In the genomic region with DNA sequence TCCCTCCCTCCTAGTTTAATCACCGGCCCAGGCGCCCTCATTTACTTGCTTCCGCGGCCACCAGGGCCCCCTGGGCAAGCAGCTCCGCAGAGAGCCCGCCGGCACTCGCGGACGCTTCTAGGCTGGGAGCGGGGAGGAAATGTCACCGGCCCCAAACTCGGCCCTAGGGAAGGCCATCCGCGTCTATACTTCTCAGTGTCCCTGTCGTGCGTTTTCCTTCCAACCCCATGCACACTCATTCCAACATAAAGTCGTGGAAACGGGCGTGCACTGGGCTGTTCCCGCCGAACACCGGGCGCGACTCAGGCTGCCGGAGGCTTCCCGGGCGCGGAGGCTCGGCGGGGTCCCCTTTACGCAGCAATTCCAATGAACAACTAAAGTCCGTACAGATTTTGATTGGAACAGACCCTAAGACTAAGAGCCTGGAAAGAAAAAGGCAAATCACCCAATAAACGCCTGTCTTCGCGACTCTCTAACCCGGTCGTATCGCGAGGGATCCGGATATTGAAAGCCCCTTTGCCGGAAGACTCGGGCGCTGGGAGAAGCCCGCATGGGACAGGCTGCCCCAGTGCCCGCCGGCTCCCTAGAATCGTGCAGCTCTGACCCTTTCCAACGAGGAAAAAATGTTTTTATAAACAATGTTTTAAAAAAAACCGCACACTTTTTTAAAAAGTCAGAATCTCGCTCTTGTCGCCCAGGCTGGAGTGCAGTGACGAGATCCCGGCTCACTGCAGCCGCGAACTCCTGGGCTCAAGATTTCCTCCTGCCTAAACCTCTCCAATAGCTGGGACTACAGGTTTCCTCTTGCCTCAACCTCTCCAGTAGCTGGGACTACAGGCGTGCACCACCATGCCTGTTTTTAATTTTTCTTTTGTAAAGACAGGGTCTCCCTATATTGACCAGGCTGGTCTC, we compare ENCODE assay signal across 11 cellular contexts. TPM values are rescaled to one million over a fixed set of nuclear protein-coding genes. Genes with fewer than 3 reads are reported as not detected.
DNase-seq lines count a peak whose midpoint lies in the region; ATAC-seq and TF ChIP-seq lines count a peak whose summit lies in the region.
"Had no signal": no experiment of that assay in that cellular context is flagged by ENCODE, and none has a peak within 500 bp of the region (broad histone marks: within the 10 kb centered on the region; RNA-seq: fewer than 3 reads in every experiment).

No MANE protein-coding gene starts in this region.

- H3K27me3 ChIP-seq in cardiac muscle cell (peaks cover 94% of the 10 kb centered on the region), right atrium auricular region (peaks cover 17 to 38% of the 10 kb centered on the region in 2 donors), adipocyte (replicated peaks; ENCODE audit: control insufficient read depth, insufficient read depth, low read length) (peaks cover 89% of the 10 kb centered on the region), lower lobe of right lung (ENCODE audit: low read depth) (peaks cover 80% of the 10 kb centered on the region)

- H3K9ac ChIP-seq in adipocyte (ENCODE audit: low read length), result no peak overlapping the region

- no peak for TF ChIP-seq CTCF in cardiac muscle cell (IDR thresholded peaks at IDR 0.05; ENCODE audit: low read depth, low read length)
- TF ChIP-seq CTCF in right atrium auricular region (IDR thresholded peaks at IDR 0.05), result no peak
- no peak for TF ChIP-seq CTCF in lower lobe of right lung (IDR thresholded peaks at IDR 0.05)

- H3K27ac ChIP-seq in cardiac muscle cell (no peak overlapping the region), right atrium auricular region (no peak overlapping the region), lower lobe of right lung (no peak overlapping the region), urinary bladder (ENCODE audit: low read depth) (no peak overlapping the region)
- H3K27ac ChIP-seq: uterus had no signal

- H3K4me1 ChIP-seq in cardiac muscle cell (ENCODE audit: low read depth) (peaks cover 7% of the 10 kb centered on the region), right atrium auricular region (peaks cover 0 to 33% of the 10 kb centered on the region in 2 donors), adipocyte (ENCODE audit: control insufficient read depth, insufficient read depth, low read length) (peaks cover 3% of the 10 kb centered on the region), lower lobe of right lung (peaks cover 29% of the 10 kb centered on the region), urinary bladder (ENCODE audit: insufficient read depth) (no peaks in the 10 kb centered on the region)

- DNase-seq in cardiac muscle cell (ENCODE audit: low read depth in 1 of 2, low spot score in 1 of 2) (peak in 1 of 2 donors; percentile 33), right atrium auricular region (ENCODE audit: low spot score) (no peak), adipocyte (ENCODE audit: low read depth) (no peak), lower lobe of right lung (no peak), NCI-H510A treated with DMSO at 0.1 percent for 48 hours (lab: John Stamatoyannopoulos, UW) (no peak)
- no peak for DNase-seq in stimulated activated CD4-positive, alpha-beta T cell treated with anti-CD3 and anti-CD28 coated beads, Interleukin-2, amount 100 ng/mL, for 48 hours
- DNase-seq: NCI-H2081 treated with DMSO at 0.1 percent for 48 hours, uterus had no signal

- ATAC-seq in lower lobe of right lung, result no peak
- no peak for ATAC-seq in GM21825 (IDR thresholded peaks at IDR 0.05; ENCODE audit: unreplicated experiment)

- 3% methylated on average over 57 of the region's 57 CpGs for WGBS in urinary bladder

- intact Hi-C loops in lower lobe of right lung (cut with DNase I), result no loop called here

- H3K36me3 ChIP-seq in cardiac muscle cell (no peaks in the 10 kb centered on the region), right atrium auricular region (no peaks in the 10 kb centered on the region), adipocyte (ENCODE audit: control insufficient read depth, insufficient read depth, low read length, severe bottlenecking) (no peaks in the 10 kb centered on the region), lower lobe of right lung (no peaks in the 10 kb centered on the region), urinary bladder (ENCODE audit: insufficient read depth) (no peaks in the 10 kb centered on the region)
- H3K36me3 ChIP-seq: uterus had no signal

- H3K9me3 ChIP-seq in cardiac muscle cell (ENCODE audit: low read depth) (no peaks in the 10 kb centered on the region), right atrium auricular region (no peaks in the 10 kb centered on the region), adipocyte (ENCODE audit: control insufficient read depth, low read length) (no peaks in the 10 kb centered on the region), lower lobe of right lung (no peaks in the 10 kb centered on the region)
- H3K9me3 ChIP-seq: uterus had no signal

- H3K4me3 ChIP-seq in cardiac muscle cell (peak overlapping the region; percentile 58), right atrium auricular region (peak overlapping the region in 1 of 2 donors; percentile 43), adipocyte (ENCODE audit: low read length) (peak overlapping the region; percentile 61), lower lobe of right lung (peak overlapping the region; percentile 24), urinary bladder (ENCODE audit: low read depth, low read length) (peak overlapping the region; percentile 23)

RNA-seq across cellular contexts. Expression of gene BARX2, which starts 1.3 kb away (rescaled TPM):
- 0.11 and 0.36 TPM in 2 replicates for total RNA-seq in cardiac muscle cell
- 0.32 and 0.59 TPM in 2 replicates for polyA plus RNA-seq in cardiac muscle cell
- total RNA-seq in right atrium auricular region, result 1 to 10 TPM in 1 of 2 donors, under 1 TPM in 1; 0.35 to 1.4 TPM
- total RNA-seq in lower lobe of right lung, result 0.41 TPM
- 0.53 TPM for total RNA-seq in urinary bladder
- not detected for polyA plus RNA-seq in urinary bladder
- total RNA-seq: lung microvascular endothelial cell had no signal
